15 cellular contexts compared by ENCODE assay signal in the genomic region with DNA sequence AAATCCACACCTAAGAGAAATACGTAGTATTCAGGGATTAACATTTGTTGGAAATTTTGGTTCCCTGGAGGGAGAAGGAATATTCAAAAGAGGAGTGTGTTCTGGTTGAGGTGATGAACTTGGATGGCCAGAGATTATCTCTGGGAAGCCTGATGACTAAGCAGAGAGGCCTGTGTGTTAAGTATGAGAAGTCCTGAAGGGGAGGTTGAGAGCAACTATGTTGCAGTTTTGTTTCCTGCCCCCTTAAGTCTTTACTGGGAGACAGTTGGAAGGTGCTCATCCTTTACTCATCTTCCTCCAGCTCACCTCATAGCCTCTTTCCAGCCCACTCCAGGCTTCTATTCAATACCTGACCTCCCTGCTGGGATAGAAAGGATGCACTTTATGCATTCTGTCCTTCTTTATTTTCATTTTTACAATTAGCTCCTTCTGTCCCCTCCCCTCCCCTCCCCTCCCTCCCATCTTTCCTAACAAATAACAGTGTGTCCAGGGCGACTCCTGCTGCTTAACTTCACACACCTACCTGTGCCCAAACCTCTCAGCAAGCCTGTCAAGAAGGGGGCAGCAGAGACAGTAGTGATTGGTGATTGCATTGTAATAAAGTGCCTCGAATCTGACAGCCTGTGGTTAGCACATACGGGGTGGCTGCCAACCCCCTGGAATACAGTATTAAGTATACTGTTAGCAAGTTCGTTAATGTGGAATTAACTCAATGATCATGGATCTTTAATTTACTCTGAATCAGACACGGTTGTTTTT. TPM values are rescaled to one million over a fixed set of nuclear protein-coding genes. Genes with fewer than 3 reads are reported as not detected.
DNase-seq lines count a peak whose midpoint lies in the region; ATAC-seq, FAIRE-seq and TF ChIP-seq lines count a peak whose summit lies in the region.
"Had no signal": no experiment of that assay in that cellular context is flagged by ENCODE, and none has a peak within 500 bp of the region (broad histone marks: within the 10 kb centered on the region; RNA-seq: fewer than 3 reads in every experiment).

No MANE protein-coding gene starts in this region.

- H3K4me1 ChIP-seq in A549: peaks cover 13% of the 10 kb centered on the region; the same call in 1 of the 3 replicates

- TF ChIP-seq POLR2A in A549 (IDR thresholded peaks at IDR 0.05; ENCODE audit: low read length) (no peak), GM18505 (IDR thresholded peaks at IDR 0.05; ENCODE audit: borderline replicate concordance, extremely low read depth, insufficient read depth, insufficient read length) (no peak)

- TF ChIP-seq EP300 in A549 (IDR thresholded peaks at IDR 0.05): no peak

- H3K4me2 ChIP-seq in A549: no peak overlapping the region

- peak in 1 of 2 experiments; percentile 28 for DNase-seq in A549 (ENCODE audit: low read depth in 1 of 2, low spot score in 1 of 2)
- DNase-seq in GM03348 (ENCODE audit: low spot score): peak; percentile 53
- no peak for DNase-seq in RWPE1 (ENCODE audit: low spot score)
- no peak for DNase-seq in central memory CD4-positive, alpha-beta T cell
- no peak for DNase-seq in T-helper 1 cell
- DNase-seq: activated CD4-positive, alpha-beta T cell treated with anti-CD3 and anti-CD28 coated beads, Interleukin-2, amount 10 ng/mL, durations not matched to agents 7 days and 5 days; activated naive CD8-positive, alpha-beta T cell treated with anti-CD3 and anti-CD28 coated beads, Interleukin-2, amount 50 U/mL, for 24 hours; C1 segment of cervical spinal cord; NCI-H2081 treated with DMSO at 0.1 percent for 48 hours; SIG-M5 had no signal

- H3K27ac ChIP-seq in A549: no peak overlapping the region
- H3K27ac ChIP-seq in RWPE1: peak overlapping the region; percentile 35; the same call in 1 of the 2 replicates
- H3K27ac ChIP-seq: neutrophil had no signal

- TF ChIP-seq CTCF in A549 (IDR thresholded peaks at IDR 0.05): 0 out of 3 replicates have a peak, but pooled peaks have one; percentile 18
- no peak for TF ChIP-seq CTCF in RWPE1 (conservative IDR thresholded peaks at IDR 0.05; ENCODE audit: low read depth)

- CTCF ChIA-PET in A549 (lab: Yijun Ruan, JAX) (interaction anchor here (1.2 to 1.8 kb wide), 2 partner anchors 9 to 146 kb away, joined by 3 to 8 read pairs; no protein-coding TSS in a partner anchor), RWPE1 (lab: Yijun Ruan, JAX) (no interaction called here)

- TF ChIP-seq RAD21 in A549 (conservative IDR thresholded peaks at IDR 0.05 in 1 of 2, IDR thresholded peaks at IDR 0.05 in 1 of 2): peak; percentile 17 to 36; a peak in 2 of 5 replicates

- WGBS in A549 (ENCODE audit: missing lambda C conversion rate): 57% methylated on average over 5 of the region's 6 CpGs

- no peak for FAIRE-seq in A549 (lab: Jason Lieb, UNC)
- FAIRE-seq: GM12891 had no signal

- no peaks in the 10 kb centered on the region for H3K9me3 ChIP-seq in A549
- H3K9me3 ChIP-seq: neutrophil had no signal

- no peak overlapping the region for H3K4me3 ChIP-seq in A549

- POLR2A ChIA-PET in A549 (lab: Yijun Ruan, JAX) (no interaction called here), RWPE1 (lab: Yijun Ruan, JAX; ENCODE audit: low non-redundant PET) (no interaction called here)

- peak; percentile 78 to 81 for ATAC-seq in A549
- ATAC-seq in esophagus mucosa: peak; percentile 43
- ATAC-seq in GM18505 (IDR thresholded peaks at IDR 0.05; ENCODE audit: unreplicated experiment): no peak
- no peak for ATAC-seq in HG03025 (IDR thresholded peaks at IDR 0.05; ENCODE audit: low FRiP score, unreplicated experiment)
- ATAC-seq: activated naive CD8-positive, alpha-beta T cell treated with anti-CD3 and anti-CD28 coated beads, Interleukin-2, amount 50 U/mL, for 24 hours had no signal

TF ChIP-seq in A549, 52 proteins besides CTCF, POLR2A, EP300 and RAD21:
- no peak for TF ChIP-seq MAZ (IDR thresholded peaks at IDR 0.05; ENCODE audit: borderline replicate concordance, low read depth, low read length)
- TF ChIP-seq ELK1 (IDR thresholded peaks at IDR 0.05; ENCODE audit: low read depth, low read length): no peak
- no peak for TF ChIP-seq KDM5A (IDR thresholded peaks at IDR 0.05)
- no peak for TF ChIP-seq BCL3 (IDR thresholded peaks at IDR 0.05)
- TF ChIP-seq FOSB (CRISPR knock-in tag; IDR thresholded peaks at IDR 0.05): no peak
- TF ChIP-seq, protein P1, sequence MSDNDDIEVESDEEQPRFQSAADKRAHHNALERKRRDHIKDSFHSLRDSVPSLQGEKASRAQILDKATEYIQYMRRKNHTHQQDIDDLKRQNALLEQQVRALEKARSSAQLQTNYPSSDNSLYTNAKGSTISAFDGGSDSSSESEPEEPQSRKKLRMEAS (IDR thresholded peaks at IDR 0.05): no peak
- TF ChIP-seq E2F6 (IDR thresholded peaks at IDR 0.05; ENCODE audit: borderline replicate concordance, low read depth): no peak
- TF ChIP-seq POLR2AphosphoS2 (conservative IDR thresholded peaks at IDR 0.05; ENCODE audit: low read length): no peak
- no peak for TF ChIP-seq HOXB13 (CRISPR knock-in tag; IDR thresholded peaks at IDR 0.05; ENCODE audit: low read depth)
- TF ChIP-seq SREBF2 (IDR thresholded peaks at IDR 0.05): no peak
- TF ChIP-seq SMC3 (IDR thresholded peaks at IDR 0.05): no peak
- TF ChIP-seq HEYL (CRISPR knock-in tag; IDR thresholded peaks at IDR 0.05): no peak
- no peak for TF ChIP-seq HDAC2 (IDR thresholded peaks at IDR 0.05)
- TF ChIP-seq PBX3 (IDR thresholded peaks at IDR 0.05): no peak
- no peak for TF ChIP-seq ZSCAN20 (CRISPR knock-in tag; IDR thresholded peaks at IDR 0.05)
- TF ChIP-seq ZC3H11A (IDR thresholded peaks at IDR 0.05): no peak
- TF ChIP-seq TP53 (CRISPR knock-in tag; IDR thresholded peaks at IDR 0.05): no peak
- TF ChIP-seq CHD4 (IDR thresholded peaks at IDR 0.05; ENCODE audit: borderline replicate concordance): no peak
TF ChIP-seq in A549: peak in this region for 0.

RNA-seq across cellular contexts. Expression of gene RAP2B, which starts 11.9 kb away (rescaled TPM):
- polyA plus RNA-seq in A549 (2011; rRNA removed) (5.7 and 6.7 TPM in 2 replicates), A549 (2017; fragmentation: RNase III; extraction: RNeasy Plus Mini Kit Qiagen cat#74134 plus additional on column Dnase treatment) (5.4 to 5.9 TPM (median 5.6 TPM) in 3 replicates)
- 4.6 TPM in 2 replicates for polyA plus RNA-seq in A549 (2012; cell fraction: cytosol; rRNA removed)
- 2.7 and 3.1 TPM in 2 replicates for polyA plus RNA-seq in A549 (2012; cell fraction: nucleus; rRNA removed)
- 8.8 and 11.2 TPM in 2 replicates for polyA minus RNA-seq in A549 (2011; rRNA and poly(A)+ RNA removed)
- 28.8 TPM for total RNA-seq in esophagus mucosa

Comparison
In these comparisons a context has a peak if more than half of its experiments do, and no peak if none do; other contexts are left out.
1. ATAC-seq: peak in A549 (2 of 2) and esophagus mucosa (single experiment); none in GM18505 (single experiment) and HG03025 (single experiment).